ENCODE assay signal across 9 cellular contexts in the genomic region with DNA sequence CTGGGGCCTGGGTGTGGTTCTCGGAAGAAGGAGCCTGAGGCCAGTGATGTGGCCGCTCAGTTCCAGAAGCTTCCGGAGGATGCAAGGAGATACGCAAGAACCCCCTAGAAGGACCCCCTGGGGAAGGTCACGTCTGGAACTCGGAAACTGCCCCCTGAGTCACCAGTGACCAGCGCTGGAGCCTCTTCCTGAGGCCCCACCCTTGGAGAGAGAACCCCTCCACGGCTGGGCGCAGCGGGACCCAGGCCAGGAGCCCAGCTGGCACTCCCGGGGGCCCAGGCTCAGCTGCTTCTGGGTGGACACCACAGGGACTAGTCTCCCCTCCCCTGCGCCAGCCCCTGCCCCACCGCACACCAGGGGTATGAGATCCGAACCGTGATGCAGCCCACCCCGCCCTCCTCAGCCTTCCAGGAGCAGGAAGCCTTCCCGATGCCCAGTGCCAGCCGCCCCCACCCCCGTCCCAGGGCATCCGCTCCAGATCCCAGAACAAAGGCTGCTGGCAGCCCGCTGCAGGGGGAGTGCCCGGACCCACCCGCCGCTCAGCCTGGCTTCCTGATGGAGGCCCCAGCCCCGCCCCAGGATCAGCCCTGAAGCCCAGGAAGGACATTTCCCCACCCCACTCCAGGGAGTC. TPM values are rescaled to one million over a fixed set of nuclear protein-coding genes. Genes with fewer than 3 reads are reported as not detected.
DNase-seq lines count a peak whose midpoint lies in the region; ATAC-seq, FAIRE-seq and TF ChIP-seq lines count a peak whose summit lies in the region.
"Had no signal": no experiment of that assay in that cellular context is flagged by ENCODE, and none has a peak within 500 bp of the region (broad histone marks: within the 10 kb centered on the region; RNA-seq: fewer than 3 reads in every experiment).

No MANE protein-coding gene starts in this region.

- no peak overlapping the region for H3K4me3 ChIP-seq in BE2C (ENCODE audit: low read depth, low read length)
- no peak overlapping the region for H3K4me3 ChIP-seq in fibroblast of lung (replicated peaks in 1 of 4; ENCODE audit: control extremely low read depth in 1 of 4, insufficient read depth in 1 of 4, low read depth in 3 of 4, low read length in 4 of 4)
- no peak overlapping the region for H3K4me3 ChIP-seq in ovary
- no peak overlapping the region for H3K4me3 ChIP-seq in small intestine (ENCODE audit: low read depth in 1 of 2, low read length in 2 of 2)

- no peak for TF ChIP-seq POLR2A in ovary (IDR thresholded peaks at IDR 0.05)

- no peaks in the 10 kb centered on the region for H4K20me1 ChIP-seq in fibroblast of lung (ENCODE audit: control insufficient read depth, extremely low read depth, insufficient read depth, low read length)

- no peak for TF ChIP-seq CTCF in BE2C (IDR thresholded peaks at IDR 0.05; ENCODE audit: low read depth, low read length)
- no peak for TF ChIP-seq CTCF in RWPE1 (conservative IDR thresholded peaks at IDR 0.05; ENCODE audit: low read depth)
- TF ChIP-seq CTCF in fibroblast of lung (conservative IDR thresholded peaks at IDR 0.05 in 1 of 2, IDR thresholded peaks at IDR 0.05 in 1 of 2; ENCODE audit: low read depth in 1 of 2, low read length in 2 of 2), result no peak
- TF ChIP-seq CTCF in ovary (IDR thresholded peaks at IDR 0.05), result no peak

- POLR2A ChIA-PET in RWPE1 (lab: Yijun Ruan, JAX; ENCODE audit: low non-redundant PET), result interaction anchor here (0.9 kb wide), 1 partner anchor 10 kb away, joined by 3 read pairs; no protein-coding TSS in a partner anchor

- H3K9me3 ChIP-seq in BE2C, result no peaks in the 10 kb centered on the region
- H3K9me3 ChIP-seq in fibroblast of lung (ENCODE audit: control insufficient read depth, insufficient read depth, low read depth, low read length), result no peaks in the 10 kb centered on the region
- H3K9me3 ChIP-seq in ovary, result no peaks in the 10 kb centered on the region
- H3K9me3 ChIP-seq in small intestine (ENCODE audit: control insufficient read depth, low read depth), result no peaks in the 10 kb centered on the region

- TF ChIP-seq EP300 in ovary (IDR thresholded peaks at IDR 0.05), result no peak

- no peak for ATAC-seq in HG02623 (IDR thresholded peaks at IDR 0.05; ENCODE audit: unreplicated experiment)

- H3K79me2 ChIP-seq in fibroblast of lung (ENCODE audit: control insufficient read depth, insufficient read depth, low read length), result peaks cover 3% of the 10 kb centered on the region

- H3K27ac ChIP-seq in RWPE1 (peak overlapping the region; percentile 100), fibroblast of lung (ENCODE audit: insufficient read depth, low read length) (no peak overlapping the region), ovary (no peak overlapping the region), small intestine (ENCODE audit: low read depth in 1 of 2, low read length in 1 of 2) (peak overlapping the region in 1 of 2 donors; percentile 85)

- 50 to 69% (median 67%) methylated on average over 17 to 25 of the region's 25 CpGs for WGBS in ovary, 3 donors
- 45 to 63% (median 58%) methylated on average over 23 to 25 of the region's 25 CpGs for WGBS in small intestine, 3 donors

- CTCF ChIA-PET in RWPE1 (lab: Yijun Ruan, JAX), result interaction anchor here (0.5 to 5.1 kb wide), 4 partner anchors 9 to 36 kb away, joined by 3 to 45 read pairs (median 6); no protein-coding TSS in a partner anchor

- H3K4me1 ChIP-seq in BE2C, result peaks cover 45% of the 10 kb centered on the region
- peaks cover 39% of the 10 kb centered on the region for H3K4me1 ChIP-seq in fibroblast of lung (ENCODE audit: control insufficient read depth, extremely low read depth, insufficient read depth, low read length)
- H3K4me1 ChIP-seq in ovary (ENCODE audit: insufficient read depth), result peaks cover 17% of the 10 kb centered on the region
- no peaks in the 10 kb centered on the region for H3K4me1 ChIP-seq in small intestine (ENCODE audit: control insufficient read depth in 2 of 2, insufficient read depth in 1 of 2, low read depth in 1 of 2, low read length in 1 of 2)

- no peak overlapping the region for H2AFZ ChIP-seq in fibroblast of lung (ENCODE audit: low read length)

- no peak for FAIRE-seq in RCC 7860 (lab: Jason Lieb, UNC)
- no peak for FAIRE-seq in small intestine (lab: Jason Lieb, UNC)

- intact Hi-C loops in ovary (cut with DNase I), result loop anchor here in 1 of 4 donors (10.0 kb wide), 1 partner anchor 55 kb away; the partner anchor contains the start of gene ADRM1

- DNase-seq in BE2C, result peak; percentile 10
- DNase-seq in RWPE1 (ENCODE audit: low spot score), result peak; percentile 73
- DNase-seq in fibroblast of lung (ENCODE audit: low read depth in 2 of 2), result peak; percentile 58 to 72
- peak in 3 of 5 donors; percentile 24 to 36 (median 36) for DNase-seq in ovary
- no peak for DNase-seq in midbrain (lab: John Stamatoyannopoulos, UW)
- no peak for DNase-seq in RCC 7860 (ENCODE audit: low spot score)
- no peak for DNase-seq in small intestine
- DNase-seq: NCI-H187 treated with DMSO at 0.1 percent for 48 hours had no signal

- no peak overlapping the region for H3K9ac ChIP-seq in fibroblast of lung (ENCODE audit: insufficient read depth, low read length)

- peak overlapping the region; percentile 35 for H3K4me2 ChIP-seq in fibroblast of lung (ENCODE audit: extremely low read depth, insufficient read depth, low read length)

- no peaks in the 10 kb centered on the region for H3K27me3 ChIP-seq in BE2C
- H3K27me3 ChIP-seq in fibroblast of lung (ENCODE audit: control insufficient read depth, insufficient read depth, low read length), result no peaks in the 10 kb centered on the region
- H3K27me3 ChIP-seq in ovary, result no peaks in the 10 kb centered on the region
- no peaks in the 10 kb centered on the region for H3K27me3 ChIP-seq in small intestine (ENCODE audit: control insufficient read depth in 2 of 2, insufficient read depth in 2 of 2, low read length in 2 of 2)

- H3K36me3 ChIP-seq in BE2C (no peaks in the 10 kb centered on the region), fibroblast of lung (ENCODE audit: control insufficient read depth, insufficient read depth, low read length) (peaks cover 3% of the 10 kb centered on the region), ovary (no peaks in the 10 kb centered on the region), small intestine (ENCODE audit: control insufficient read depth in 2 of 2, insufficient read depth in 2 of 2, low read length in 2 of 2) (no peaks in the 10 kb centered on the region)

RNA-seq across cellular contexts. Expression of gene LAMA5, which starts 7.5 kb away (rescaled TPM):
- 86.4 TPM for polyA plus RNA-seq in BE2C (2012; ENCODE audit: insufficient read depth, insufficient read length, low read depth)
- total RNA-seq in fibroblast of lung (47.0 and 81.6 TPM in 2 replicates), ovary (100 to 1,000 TPM in 1 of 7 donors, 10 to 100 TPM in 6; 24.7 to 115 (median 51.2) TPM)
- polyA plus RNA-seq in fibroblast of lung (1.5 and 4.3 TPM in 2 replicates), ovary (10 to 100 TPM in 1 of 2 donors, 1 to 10 TPM in 1; 4.7 to 42.2 TPM), small intestine (10 to 100 TPM in 1 of 3 donors, 1 to 10 TPM in 2; 1.3 to 39.8 (median 6.2) TPM)
- 22.0 and 58.2 TPM in 2 replicates for polyA plus RNA-seq in fibroblast of lung (2012)
- 6.9 and 17.3 TPM in 2 replicates for polyA minus RNA-seq in fibroblast of lung (ENCODE audit: low replicate concordance)

RNA-seq across cellular contexts. Expression of gene RPS21, which starts 27.3 kb away (rescaled TPM):
- polyA plus RNA-seq in BE2C (2012; ENCODE audit: insufficient read depth, insufficient read length, low read depth), result 4,851 TPM
- 718 and 867 TPM in 2 replicates for total RNA-seq in fibroblast of lung
- polyA plus RNA-seq in fibroblast of lung, result 2,081 and 2,825 TPM in 2 replicates
- polyA plus RNA-seq in fibroblast of lung (2012), result 3,514 and 3,924 TPM in 2 replicates
- 272 and 495 TPM in 2 replicates for polyA minus RNA-seq in fibroblast of lung (ENCODE audit: low replicate concordance)
- total RNA-seq in ovary, result 1,000 to 10,000 TPM; 2,424 to 8,739 (median 2,977) TPM
- polyA plus RNA-seq in ovary, result 1,000 to 10,000 TPM; 1,038 to 9,967 TPM
- 1,000 to 10,000 TPM; 2,545 to 8,814 (median 4,142) TPM for polyA plus RNA-seq in small intestine

RNA-seq across cellular contexts. Expression of gene CABLES2, which starts 47.5 kb away (rescaled TPM):
- 2.7 TPM for polyA plus RNA-seq in BE2C (2012; ENCODE audit: insufficient read depth, insufficient read length, low read depth)
- 0.51 and 0.66 TPM in 2 replicates for total RNA-seq in fibroblast of lung
- 2.9 and 4.4 TPM in 2 replicates for polyA plus RNA-seq in fibroblast of lung
- 3.4 and 5.3 TPM in 2 replicates for polyA plus RNA-seq in fibroblast of lung (2012)
- 7.4 and 8.2 TPM in 2 replicates for polyA minus RNA-seq in fibroblast of lung (ENCODE audit: low replicate concordance)
- 1 to 10 TPM; 3.6 to 7.0 (median 4.9) TPM for total RNA-seq in ovary
- 1 to 10 TPM; 2.7 to 4.1 TPM for polyA plus RNA-seq in ovary
- 1 to 10 TPM; 1.3 to 4.7 (median 2.4) TPM for polyA plus RNA-seq in small intestine

RNA-seq across cellular contexts. Expression of gene ADRM1, which starts 56.8 kb away (rescaled TPM):
- polyA plus RNA-seq in BE2C (2012; ENCODE audit: insufficient read depth, insufficient read length, low read depth), result 467 TPM
- 61.1 and 71.3 TPM in 2 replicates for total RNA-seq in fibroblast of lung
- 41.2 and 67.1 TPM in 2 replicates for polyA plus RNA-seq in fibroblast of lung
- polyA plus RNA-seq in fibroblast of lung (2012), result 93.7 and 155 TPM in 2 replicates
- polyA minus RNA-seq in fibroblast of lung (ENCODE audit: low replicate concordance), result 37.3 and 44.1 TPM in 2 replicates
- total RNA-seq in ovary, result 100 to 1,000 TPM in 1 of 7 donors, 10 to 100 TPM in 6; 42.8 to 109 (median 56.3) TPM
- polyA plus RNA-seq in ovary, result 10 to 100 TPM in 1 of 2 donors, 1 to 10 TPM in 1; 7.8 to 52.5 TPM
- polyA plus RNA-seq in small intestine, result 10 to 100 TPM; 86.3 to 93.4 (median 90.2) TPM

Comparison
In these comparisons a context has a peak if more than half of its experiments do, and no peak if none do; other contexts are left out.
1. DNase-seq: peak in BE2C (single experiment), RWPE1 (single experiment), fibroblast of lung (2 of 2) and ovary (3 of 5); none in midbrain (single experiment), RCC 7860 (single experiment) and small intestine (single experiment).